In the genomic region with DNA sequence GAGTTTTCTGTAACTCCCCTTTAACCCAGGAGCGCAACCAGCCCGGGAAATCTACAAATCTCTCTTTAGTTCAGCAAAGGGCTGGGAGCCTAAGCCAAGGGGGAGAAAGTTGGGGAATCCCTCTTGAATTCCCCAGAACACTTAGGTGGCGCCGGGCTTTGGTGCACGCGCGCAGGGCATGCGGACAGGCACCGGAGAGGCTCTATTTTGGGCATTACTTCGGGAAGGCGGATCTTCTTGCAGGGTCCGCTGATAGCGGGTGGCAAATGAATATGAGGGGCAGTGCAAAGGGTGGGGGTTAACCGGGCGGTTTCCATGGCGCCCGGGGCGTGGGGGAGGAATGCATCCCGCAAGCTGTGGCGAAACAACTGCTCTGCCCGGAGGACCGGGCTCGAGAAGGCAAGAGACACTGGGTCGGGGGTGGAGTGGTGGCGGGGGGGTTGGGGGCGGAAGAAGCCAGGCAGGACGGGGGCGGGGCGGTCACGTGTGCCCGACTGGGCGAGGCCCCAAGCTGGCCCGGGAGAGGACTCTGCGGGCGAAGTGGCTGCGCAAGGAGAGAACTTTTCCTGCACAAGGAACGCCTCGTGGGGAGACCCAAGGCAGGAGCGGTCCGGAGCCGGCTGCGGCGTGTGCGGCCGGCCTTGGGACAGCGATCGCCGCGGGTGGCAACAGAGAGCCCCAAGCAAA, we compare ENCODE assay signal across 8 cellular contexts. TPM values are rescaled to one million over a fixed set of nuclear protein-coding genes. Genes with fewer than 3 reads are reported as not detected.
DNase-seq lines count a peak whose midpoint lies in the region; ATAC-seq, FAIRE-seq and TF ChIP-seq lines count a peak whose summit lies in the region.

A gene with protein sequence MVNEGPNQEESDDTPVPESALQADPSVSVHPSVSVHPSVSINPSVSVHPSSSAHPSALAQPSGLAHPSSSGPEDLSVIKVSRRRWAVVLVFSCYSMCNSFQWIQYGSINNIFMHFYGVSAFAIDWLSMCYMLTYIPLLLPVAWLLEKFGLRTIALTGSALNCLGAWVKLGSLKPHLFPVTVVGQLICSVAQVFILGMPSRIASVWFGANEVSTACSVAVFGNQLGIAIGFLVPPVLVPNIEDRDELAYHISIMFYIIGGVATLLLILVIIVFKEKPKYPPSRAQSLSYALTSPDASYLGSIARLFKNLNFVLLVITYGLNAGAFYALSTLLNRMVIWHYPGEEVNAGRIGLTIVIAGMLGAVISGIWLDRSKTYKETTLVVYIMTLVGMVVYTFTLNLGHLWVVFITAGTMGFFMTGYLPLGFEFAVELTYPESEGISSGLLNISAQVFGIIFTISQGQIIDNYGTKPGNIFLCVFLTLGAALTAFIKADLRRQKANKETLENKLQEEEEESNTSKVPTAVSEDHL (plus strand): TSS at position 522 of the 687 bp plus-strand sequence. CDS start 353 bp downstream, outside the sequence.

- H3K9me3 ChIP-seq in CD8-positive, alpha-beta memory T cell (ENCODE audit: low read length), result no peaks in the 10 kb centered on the region
- H3K9me3 ChIP-seq in WERI-Rb-1 (ENCODE audit: severe bottlenecking) (no peaks in the 10 kb centered on the region), small intestine (ENCODE audit: control insufficient read depth, low read depth) (no peaks in the 10 kb centered on the region)

- no peaks in the 10 kb centered on the region for H3K27me3 Mint-ChIP-seq in CD8-positive, alpha-beta memory T cell

- FAIRE-seq in small intestine (lab: Jason Lieb, UNC), result no peak

- POLR2A ChIA-PET in CD8-positive, alpha-beta memory T cell (lab: Charles Lee), result interaction anchor here (1.0 to 1.4 kb wide), 2 partner anchors 76 to 404 kb away, joined by 3 to 8 read pairs; no protein-coding TSS in a partner anchor

- H3K27me3 ChIP-seq in CD8-positive, alpha-beta memory T cell (ENCODE audit: insufficient read depth, low read length, poor library complexity, severe bottlenecking), result no peaks in the 10 kb centered on the region
- no peaks in the 10 kb centered on the region for H3K27me3 ChIP-seq in WERI-Rb-1 (ENCODE audit: insufficient read depth, low read depth, severe bottlenecking)
- no peaks in the 10 kb centered on the region for H3K27me3 ChIP-seq in small intestine (ENCODE audit: control insufficient read depth in 2 of 2, insufficient read depth in 2 of 2, low read length in 2 of 2)

- peak within 1 kb of the TSS; percentile 66 for H3K4me3 ChIP-seq in CD8-positive, alpha-beta memory T cell (ENCODE audit: low read length)
- H3K4me3 ChIP-seq in LNCaP clone FGC (ENCODE audit: low read depth, low read length), result peak within 1 kb of the TSS; percentile 59
- H3K4me3 ChIP-seq in WERI-Rb-1 (ENCODE audit: low read depth, low read length), result peak within 1 kb of the TSS; percentile 46
- H3K4me3 ChIP-seq in small intestine (ENCODE audit: low read depth in 1 of 2, low read length in 2 of 2), result peak within 1 kb of the TSS; percentile 34 to 88

- H3K27ac Mint-ChIP-seq in CD8-positive, alpha-beta memory T cell, result peak within 1 kb of the TSS; percentile 5 to 96 (median 88)

- H3K4me3 Mint-ChIP-seq in CD8-positive, alpha-beta memory T cell, result peak within 1 kb of the TSS; percentile 89 to 99 (median 95)

- no peaks in the 10 kb centered on the region for H3K9me3 Mint-ChIP-seq in CD8-positive, alpha-beta memory T cell

- peak; percentile 34 for ATAC-seq in GM21515 (IDR thresholded peaks at IDR 0.05; ENCODE audit: unreplicated experiment)

- peaks cover 0 to 5% (median 0%) of the 10 kb centered on the region in 3 donors for H3K36me3 Mint-ChIP-seq in CD8-positive, alpha-beta memory T cell

- WGBS in small intestine, 3 donors, result 1% methylated on average over 40 to 49 of the region's 49 CpGs

- peaks cover 9% of the 10 kb centered on the region for H3K4me1 ChIP-seq in CD8-positive, alpha-beta memory T cell (ENCODE audit: insufficient read depth, low read length)
- H3K4me1 ChIP-seq in small intestine (ENCODE audit: control insufficient read depth in 2 of 2, insufficient read depth in 1 of 2, low read depth in 1 of 2, low read length in 1 of 2), result peaks cover 0 to 3% of the 10 kb centered on the region in 2 donors

- TF ChIP-seq CTCF in LNCaP clone FGC (IDR thresholded peaks at IDR 0.05; ENCODE audit: control insufficient read depth, extremely low read depth, insufficient read depth) (no peak), WERI-Rb-1 (IDR thresholded peaks at IDR 0.05; ENCODE audit: low read depth, low read length) (no peak)

- DNase-seq in CD8-positive, alpha-beta memory T cell, result peak; percentile 34 to 74 (median 48)
- DNase-seq in LNCaP clone FGC (ENCODE audit: low read depth) (peak; percentile 25), WERI-Rb-1 (peak; percentile 64), iris pigment epithelial cell (ENCODE audit: low read depth) (peak; percentile 76), small intestine (peak; percentile 90), NCI-H1092 treated with DMSO at 0.1 percent for 48 hours (lab: John Stamatoyannopoulos, UW) (no peak)
- DNase-seq in central memory CD4-positive, alpha-beta T cell, result peak; percentile 52

- peaks cover 9 to 20% (median 9%) of the 10 kb centered on the region in 3 donors for H3K4me1 Mint-ChIP-seq in CD8-positive, alpha-beta memory T cell

- CTCF ChIA-PET in CD8-positive, alpha-beta memory T cell (lab: Charles Lee), result interaction anchor here (0.6 to 9.1 kb wide), 26 partner anchors 9 to 447 kb away, joined by 3 to 178 read pairs (median 4); a partner anchor contains a TSS

- peak within 1 kb of the TSS; percentile 21 for H3K27ac ChIP-seq in CD8-positive, alpha-beta memory T cell (ENCODE audit: low read depth, low read length)
- no peak within 1 kb of the TSS for H3K27ac ChIP-seq in WERI-Rb-1
- peak within 1 kb of the TSS; percentile 87 to 92 for H3K27ac ChIP-seq in small intestine (ENCODE audit: low read depth in 1 of 2, low read length in 1 of 2)

- H3K36me3 ChIP-seq in CD8-positive, alpha-beta memory T cell (ENCODE audit: insufficient read depth, low read length), result no peaks in the 10 kb centered on the region
- H3K36me3 ChIP-seq in WERI-Rb-1 (no peaks in the 10 kb centered on the region), small intestine (ENCODE audit: control insufficient read depth in 2 of 2, insufficient read depth in 2 of 2, low read length in 2 of 2) (no peaks in the 10 kb centered on the region)

RNA-seq across cellular contexts. Expression of the gene that starts here (rescaled TPM):
- 1 to 10 TPM; 2.6 TPM for total RNA-seq in CD8-positive, alpha-beta memory T cell
- 0.60 TPM for polyA plus RNA-seq in CD8-positive, alpha-beta memory T cell
- 10 to 100 TPM; 12.8 to 29.7 (median 21.3) TPM for polyA plus RNA-seq in small intestine
